In genomic region chr7:27351786-27352185, GRCh38 we compare ENCODE assay signal across 22 cellular contexts.
"Had no signal": no experiment of that assay in that cellular context is flagged by ENCODE, and none has a peak within 500 bp of the region (broad histone marks: within the 10 kb centered on the region; RNA-seq: fewer than 3 reads in every experiment).

No MANE protein-coding gene starts in this region.

- H3K27ac ChIP-seq: hepatocyte, lower lobe of right lung, neutrophil, right atrium auricular region, right lobe of liver, tibial nerve, upper lobe of right lung had no signal

- H3K9me3 ChIP-seq: lower lobe of right lung, neutrophil, right atrium auricular region, right lobe of liver, tibial nerve, upper lobe of right lung had no signal

- H3K79me2 ChIP-seq: hepatocyte had no signal

- H3K4me1 ChIP-seq: lower lobe of right lung, right atrium auricular region, right lobe of liver, upper lobe of right lung had no signal

- H3K4me2 ChIP-seq: hepatocyte, smooth muscle cell had no signal

- H2AFZ ChIP-seq: hepatocyte had no signal

- H3K4me3 ChIP-seq: hepatocyte, lower lobe of right lung, right atrium auricular region, right lobe of liver, smooth muscle cell, tibial nerve, upper lobe of right lung had no signal

- H3K36me3 ChIP-seq: lower lobe of right lung, neutrophil, right atrium auricular region, right lobe of liver, tibial nerve, upper lobe of right lung had no signal

- ATAC-seq: left ventricle myocardium superior; lower lobe of right lung; naive thymus-derived CD8-positive, alpha-beta T cell; right lobe of liver; stimulated activated memory B cell treated with anti-CD40 and anti-IgM and Interleukin-4, amounts not matched to agents 10 μg/mL and 1 μg/mL and 100 μg/mL, for 72 hours; stimulated activated naive CD8-positive, alpha-beta T cell treated with anti-CD3 and anti-CD28 coated beads, Interleukin-15, amount 100 ng/mL, for 72 hours; upper lobe of right lung had no signal

- DNase-seq: islet precursor cell; left ventricle myocardium superior; lower lobe of right lung; mammary epithelial cell; mesenchymal stem cell; naive thymus-derived CD8-positive, alpha-beta T cell; occipital lobe; right lobe of liver; stimulated activated CD4-positive, alpha-beta T cell treated with anti-CD3 and anti-CD28 coated beads, Interleukin-1b, Interleukin-23, amount 100 ng/mL, for 48 hours; stimulated activated CD4-positive, alpha-beta T cell treated with anti-CD3 and anti-CD28 coated beads, Interleukin-2, amount 100 ng/mL, for 48 hours; stimulated activated CD4-positive, alpha-beta T cell treated with anti-CD3 and anti-CD28 coated beads, Interleukin-4, amount 100 ng/mL, for 4 hours; stimulated activated CD8-positive, alpha-beta memory T cell treated with anti-CD3 and anti-CD28 coated beads, Interleukin-4, amount 100 ng/mL, for 48 hours; stimulated activated naive CD4-positive, alpha-beta T cell treated with Interleukin-2 at 50 U/mL for 16 hours; stimulated activated naive CD8-positive, alpha-beta T cell treated with anti-CD3 and anti-CD28 coated beads, Interleukin-15, amount 100 ng/mL, for 72 hours; substantia nigra; upper lobe of right lung had no signal

- H3K27me3 ChIP-seq: hepatocyte, right atrium auricular region, right lobe of liver, tibial nerve had no signal
